Comparison of ENCODE assay signal across 1 cellular context in the genomic region with DNA sequence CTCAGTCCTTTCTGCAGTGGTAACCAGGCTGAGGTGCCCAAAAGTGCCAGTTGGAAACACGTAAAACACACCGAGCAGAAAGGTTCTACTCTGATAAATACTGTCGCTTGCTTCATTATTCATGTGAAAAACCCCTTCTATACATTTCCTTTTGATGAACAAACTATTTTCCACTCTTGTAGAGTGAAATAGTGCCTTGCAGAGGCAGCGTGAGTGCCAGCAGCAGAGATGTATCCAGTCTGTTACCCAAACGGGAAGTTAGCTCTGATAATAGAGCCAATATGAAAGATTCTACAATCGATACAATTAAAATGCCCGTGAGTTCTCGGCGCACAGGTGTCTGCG.
TF ChIP-seq lines count a peak whose summit lies in the region.

No MANE protein-coding gene starts in this region.

TF ChIP-seq in HCT116, 20 proteins besides CTCF, POLR2A, EP300 and RAD21 (continued from another document):
- TF ChIP-seq, protein P1, sequence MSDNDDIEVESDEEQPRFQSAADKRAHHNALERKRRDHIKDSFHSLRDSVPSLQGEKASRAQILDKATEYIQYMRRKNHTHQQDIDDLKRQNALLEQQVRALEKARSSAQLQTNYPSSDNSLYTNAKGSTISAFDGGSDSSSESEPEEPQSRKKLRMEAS (IDR thresholded peaks at IDR 0.05) = no peak
- no peak for TF ChIP-seq CEBPB (IDR thresholded peaks at IDR 0.05; ENCODE audit: low read depth)
- TF ChIP-seq, protein P2, sequence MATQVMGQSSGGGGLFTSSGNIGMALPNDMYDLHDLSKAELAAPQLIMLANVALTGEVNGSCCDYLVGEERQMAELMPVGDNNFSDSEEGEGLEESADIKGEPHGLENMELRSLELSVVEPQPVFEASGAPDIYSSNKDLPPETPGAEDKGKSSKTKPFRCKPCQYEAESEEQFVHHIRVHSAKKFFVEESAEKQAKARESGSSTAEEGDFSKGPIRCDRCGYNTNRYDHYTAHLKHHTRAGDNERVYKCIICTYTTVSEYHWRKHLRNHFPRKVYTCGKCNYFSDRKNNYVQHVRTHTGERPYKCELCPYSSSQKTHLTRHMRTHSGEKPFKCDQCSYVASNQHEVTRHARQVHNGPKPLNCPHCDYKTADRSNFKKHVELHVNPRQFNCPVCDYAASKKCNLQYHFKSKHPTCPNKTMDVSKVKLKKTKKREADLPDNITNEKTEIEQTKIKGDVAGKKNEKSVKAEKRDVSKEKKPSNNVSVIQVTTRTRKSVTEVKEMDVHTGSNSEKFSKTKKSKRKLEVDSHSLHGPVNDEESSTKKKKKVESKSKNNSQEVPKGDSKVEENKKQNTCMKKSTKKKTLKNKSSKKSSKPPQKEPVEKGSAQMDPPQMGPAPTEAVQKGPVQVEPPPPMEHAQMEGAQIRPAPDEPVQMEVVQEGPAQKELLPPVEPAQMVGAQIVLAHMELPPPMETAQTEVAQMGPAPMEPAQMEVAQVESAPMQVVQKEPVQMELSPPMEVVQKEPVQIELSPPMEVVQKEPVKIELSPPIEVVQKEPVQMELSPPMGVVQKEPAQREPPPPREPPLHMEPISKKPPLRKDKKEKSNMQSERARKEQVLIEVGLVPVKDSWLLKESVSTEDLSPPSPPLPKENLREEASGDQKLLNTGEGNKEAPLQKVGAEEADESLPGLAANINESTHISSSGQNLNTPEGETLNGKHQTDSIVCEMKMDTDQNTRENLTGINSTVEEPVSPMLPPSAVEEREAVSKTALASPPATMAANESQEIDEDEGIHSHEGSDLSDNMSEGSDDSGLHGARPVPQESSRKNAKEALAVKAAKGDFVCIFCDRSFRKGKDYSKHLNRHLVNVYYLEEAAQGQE (IDR thresholded peaks at IDR 0.05; ENCODE audit: low read depth) = no peak
TF ChIP-seq in HCT116: peak in this region for 0.
